8 cellular contexts compared by ENCODE assay signal in genomic region chr20:34302723-34303528, GRCh38. TPM values are rescaled to one million over a fixed set of nuclear protein-coding genes. Genes with fewer than 3 reads are reported as not detected.
DNase-seq lines count a peak whose midpoint lies in the region; ATAC-seq lines count a peak whose summit lies in the region.

Gene AHCY (minus strand): TSS chr20:34303355. CDS start chr20:34303270, 85 bp downstream.

- peak within 1 kb of the TSS; percentile 57 for H3K18ac ChIP-seq in mesendoderm (ENCODE audit: low read length)

- H3K9me3 ChIP-seq in endocrine pancreas (ENCODE audit: control insufficient read depth, low read length), result no peaks in the 10 kb centered on the region

- no peak within 1 kb of the TSS for H2BK120ac ChIP-seq in mesendoderm (ENCODE audit: low read depth, low read length)

- peak; percentile 99 for DNase-seq in COLO668 (lab: John Stamatoyannopoulos, UW; ENCODE audit: unreplicated experiment)
- peak; percentile 98 for DNase-seq in HT1080 (ENCODE audit: low read depth)
- peak; percentile 97 for DNase-seq in NOMO-1 treated with DMSO at 0.1 percent for 48 hours (lab: John Stamatoyannopoulos, UW; ENCODE audit: unreplicated experiment)
- DNase-seq in activated CD8-positive, alpha-beta memory T cell treated with anti-CD3 and anti-CD28 coated beads for 48 hours (ENCODE audit: low read depth in 2 of 3, low spot score in 2 of 3), result peak; percentile 75 to 87 (median 81)
- peak; percentile 99 for DNase-seq in mesendoderm
- DNase-seq in stimulated activated CD8-positive, alpha-beta memory T cell treated with anti-CD3 and anti-CD28 coated beads, Interleukin-15, amount 100 ng/mL, for 1 hour (ENCODE audit: low read depth), result peak; percentile 83

- H3K4ac ChIP-seq in mesendoderm (ENCODE audit: low read depth, low read length), result peak within 1 kb of the TSS; percentile 40

- peak within 1 kb of the TSS; percentile 95 for H3K9ac ChIP-seq in endocrine pancreas (ENCODE audit: control insufficient read depth, insufficient read depth, low read length)
- H3K9ac ChIP-seq in mesendoderm (ENCODE audit: low read length), result peak within 1 kb of the TSS; percentile 88

- peak within 1 kb of the TSS; percentile 94 for H2AK5ac ChIP-seq in mesendoderm (ENCODE audit: low read length)

- WGBS in mesendoderm (ENCODE audit: extremely low coverage, insufficient coverage, low lambda C conversion rate), result no CpG with 5 or more reads among the region's 79 CpGs

- H3K4me2 ChIP-seq in mesendoderm (ENCODE audit: low read length), result peak within 1 kb of the TSS; percentile 67

- peaks cover 36% of the 10 kb centered on the region for H3K79me2 ChIP-seq in mesendoderm (ENCODE audit: control insufficient read depth, insufficient read depth, low read length)

- no peak within 1 kb of the TSS for H2BK15ac ChIP-seq in mesendoderm (replicated peaks; ENCODE audit: low read depth)

- H3K4me3 ChIP-seq in endocrine pancreas (ENCODE audit: control insufficient read depth, insufficient read depth, low read length) (peak within 1 kb of the TSS; percentile 75), mesendoderm (ENCODE audit: low read length) (peak within 1 kb of the TSS; percentile 81)

- H4K8ac ChIP-seq in mesendoderm (ENCODE audit: low read depth, low read length), result no peak within 1 kb of the TSS

- H3K79me1 ChIP-seq in mesendoderm (ENCODE audit: low read length), result peaks cover 6% of the 10 kb centered on the region

- H3K27me3 ChIP-seq in endocrine pancreas (ENCODE audit: control insufficient read depth, insufficient read depth, low read length) (no peaks in the 10 kb centered on the region), mesendoderm (ENCODE audit: insufficient read depth, low read length, poor library complexity) (no peaks in the 10 kb centered on the region)

- H2BK5ac ChIP-seq in mesendoderm (ENCODE audit: low read length), result peak within 1 kb of the TSS; percentile 29

- peak within 1 kb of the TSS; percentile 94 for H3K27ac ChIP-seq in mesendoderm (ENCODE audit: low read depth, low read length)

- H4K5ac ChIP-seq in mesendoderm (ENCODE audit: low read length), result peak within 1 kb of the TSS; percentile 7

- H3K4me1 ChIP-seq in endocrine pancreas (ENCODE audit: control insufficient read depth, insufficient read depth, low read length) (no peaks in the 10 kb centered on the region), mesendoderm (ENCODE audit: control insufficient read depth, low read depth, low read length) (peaks cover 6% of the 10 kb centered on the region)

- peak within 1 kb of the TSS; percentile 92 for H3K56ac ChIP-seq in mesendoderm (ENCODE audit: low read length)

- peak; percentile 85 for ATAC-seq in GM21360 (IDR thresholded peaks at IDR 0.05; ENCODE audit: unreplicated experiment)

- H3K36me3 ChIP-seq in endocrine pancreas (ENCODE audit: control insufficient read depth, insufficient read depth, low read length) (no peaks in the 10 kb centered on the region), mesendoderm (ENCODE audit: control insufficient read depth, insufficient read depth, low read length) (no peaks in the 10 kb centered on the region)

- peak within 1 kb of the TSS; percentile 6 for H3K23ac ChIP-seq in mesendoderm (ENCODE audit: low read length)

RNA-seq across cellular contexts. Expression of gene AHCY, which starts in this region (rescaled TPM):
- 202 and 223 TPM in 2 replicates for total RNA-seq in HT1080 (2014; rRNA removed; shearing (Covaris generic))
- 220 and 229 TPM in 2 replicates for polyA plus RNA-seq in HT1080 (2015; cell fraction: cytosol; rRNA removed)
- polyA plus RNA-seq in HT1080 (2015; cell fraction: nucleus; rRNA removed), result 198 and 228 TPM in 2 replicates
- 233 TPM for polyA plus RNA-seq in mesendoderm (2013, experiment 1 of 2)
- 236 TPM for polyA plus RNA-seq in mesendoderm (2013, experiment 2 of 2)

Comparison
In these comparisons a context has a peak if more than half of its experiments do, and no peak if none do; other contexts are left out.
1. Peak in every context shown above with its lines: DNase-seq, ATAC-seq, H3K4me3 ChIP-seq and H3K27ac ChIP-seq.